ENCODE assay signal across 9 cellular contexts in genomic region chr20:3812259-3812681, GRCh38. TPM values are rescaled to one million over a fixed set of nuclear protein-coding genes. Genes with fewer than 3 reads are reported as not detected.
A peak's percentile ranks its signal among the peaks of the same experiment; 100 is the strongest.
DNase-seq lines count a peak whose midpoint lies in the region; ATAC-seq and TF ChIP-seq lines count a peak whose summit lies in the region.
"Had no signal": no experiment of that assay in that cellular context is flagged by ENCODE, and none has a peak within 500 bp of the region (broad histone marks: within the 10 kb centered on the region; RNA-seq: fewer than 3 reads in every experiment).

No MANE protein-coding gene starts in this region.

- peak overlapping the region; percentile 58 to 98 (median 97) for H3K27ac ChIP-seq in right lobe of liver
- peak overlapping the region; percentile 98 for H3K27ac ChIP-seq in substantia nigra (ENCODE audit: low read depth, low read length, poor library complexity, severe bottlenecking)

- peaks cover 54% of the 10 kb centered on the region for H3K4me1 Mint-ChIP-seq in T-helper 1 cell treated with Interleukin-12 subunit alpha and Interleukin-12 subunit beta and Interleukin-4 antibody, amounts not matched to agents 30 μg/mL and 1 μg/mL, for 36 hours (ENCODE audit: low read depth)
- peaks cover 53% of the 10 kb centered on the region for H3K4me1 Mint-ChIP-seq in activated naive CD8-positive, alpha-beta T cell treated with anti-CD3 and anti-CD28 coated beads, Interleukin-2, amount 10 ng/mL, durations not matched to agents 7 days and 5 days

- no peaks in the 10 kb centered on the region for H3K27me3 Mint-ChIP-seq in T-helper 1 cell treated with Interleukin-12 subunit alpha and Interleukin-12 subunit beta and Interleukin-4 antibody, amounts not matched to agents 30 μg/mL and 1 μg/mL, for 36 hours (ENCODE audit: low read depth)
- no peaks in the 10 kb centered on the region for H3K27me3 Mint-ChIP-seq in activated naive CD8-positive, alpha-beta T cell treated with anti-CD3 and anti-CD28 coated beads, Interleukin-2, amount 10 ng/mL, durations not matched to agents 7 days and 5 days

- H3K36me3 Mint-ChIP-seq in T-helper 1 cell treated with Interleukin-12 subunit alpha and Interleukin-12 subunit beta and Interleukin-4 antibody, amounts not matched to agents 30 μg/mL and 1 μg/mL, for 36 hours (ENCODE audit: low read depth): peaks cover 19% of the 10 kb centered on the region
- H3K36me3 Mint-ChIP-seq in activated naive CD8-positive, alpha-beta T cell treated with anti-CD3 and anti-CD28 coated beads, Interleukin-2, amount 10 ng/mL, durations not matched to agents 7 days and 5 days: peaks cover 1% of the 10 kb centered on the region

- no peaks in the 10 kb centered on the region for H3K9me3 Mint-ChIP-seq in T-helper 1 cell treated with Interleukin-12 subunit alpha and Interleukin-12 subunit beta and Interleukin-4 antibody, amounts not matched to agents 30 μg/mL and 1 μg/mL, for 36 hours
- no peaks in the 10 kb centered on the region for H3K9me3 Mint-ChIP-seq in activated naive CD8-positive, alpha-beta T cell treated with anti-CD3 and anti-CD28 coated beads, Interleukin-2, amount 10 ng/mL, durations not matched to agents 7 days and 5 days

- TF ChIP-seq POLR2A in right lobe of liver (IDR thresholded peaks at IDR 0.05): no peak

- intact Hi-C loops in right lobe of liver (cut with DNase I): no loop called here

- peaks cover 0 to 42% (median 12%) of the 10 kb centered on the region in 4 donors for H3K4me1 ChIP-seq in right lobe of liver

- 93% methylated on average over 5 of the region's 9 CpGs for WGBS in right lobe of liver (ENCODE audit: insufficient coverage, low coverage, low lambda C conversion rate, missing lambda C conversion rate)

- H3K9me3 ChIP-seq in right lobe of liver: no peaks in the 10 kb centered on the region

- H3K4me3 Mint-ChIP-seq in T-helper 1 cell treated with Interleukin-12 subunit alpha and Interleukin-12 subunit beta and Interleukin-4 antibody, amounts not matched to agents 30 μg/mL and 1 μg/mL, for 36 hours: peak overlapping the region; percentile 78
- peak overlapping the region; percentile 75 for H3K4me3 Mint-ChIP-seq in activated naive CD8-positive, alpha-beta T cell treated with anti-CD3 and anti-CD28 coated beads, Interleukin-2, amount 10 ng/mL, durations not matched to agents 7 days and 5 days

- H3K27ac Mint-ChIP-seq in T-helper 1 cell treated with Interleukin-12 subunit alpha and Interleukin-12 subunit beta and Interleukin-4 antibody, amounts not matched to agents 30 μg/mL and 1 μg/mL, for 36 hours: peak overlapping the region; percentile 98
- peak overlapping the region; percentile 94 for H3K27ac Mint-ChIP-seq in activated naive CD8-positive, alpha-beta T cell treated with anti-CD3 and anti-CD28 coated beads, Interleukin-2, amount 10 ng/mL, durations not matched to agents 7 days and 5 days

- H3K27me3 ChIP-seq in right lobe of liver: no peaks in the 10 kb centered on the region

- DNase-seq in T-helper 1 cell (no peak), right lobe of liver (no peak), substantia nigra (lab: John Stamatoyannopoulos, UW) (no peak), NCI-H1930 (lab: John Stamatoyannopoulos, UW) (no peak), NCI-H1417 (lab: John Stamatoyannopoulos, UW) (no peak)
- no peak for DNase-seq in activated naive CD8-positive, alpha-beta T cell treated with anti-CD3 and anti-CD28 coated beads, Interleukin-2, amount 10 ng/mL, durations not matched to agents 7 days and 5 days
- DNase-seq: mesendoderm had no signal

- ATAC-seq in activated naive CD8-positive, alpha-beta T cell treated with anti-CD3 and anti-CD28 coated beads, Interleukin-2, amount 10 ng/mL, durations not matched to agents 7 days and 5 days (ENCODE audit: low read depth): no peak
- ATAC-seq in right lobe of liver (no peak), esophagus mucosa (no peak)

- H3K36me3 ChIP-seq in right lobe of liver: no peaks in the 10 kb centered on the region

- no peak for TF ChIP-seq CTCF in right lobe of liver (IDR thresholded peaks at IDR 0.05)

- POLR2A ChIA-PET in activated naive CD8-positive, alpha-beta T cell treated with anti-CD3 and anti-CD28 coated beads, Interleukin-2, amount 10 ng/mL, durations not matched to agents 7 days and 5 days (lab: Charles Lee): interaction anchor here (0.6 to 4.4 kb wide), 5 partner anchors 8 to 27 kb away, joined by 3 to 59 read pairs (median 7); partner anchors contain the start of gene AP5S1

- H3K4me3 ChIP-seq in right lobe of liver: no peak overlapping the region

RNA-seq across cellular contexts. Expression of gene AP5S1, which starts 8.1 kb away (rescaled TPM):
- 10 to 100 TPM; 11.1 to 12.5 TPM for total RNA-seq in activated naive CD8-positive, alpha-beta T cell treated with anti-CD3 and anti-CD28 coated beads, Interleukin-2, amount 10 ng/mL, durations not matched to agents 7 days and 5 days
- total RNA-seq in right lobe of liver (10 to 100 TPM in 3 of 6 experiments, 1 to 10 TPM in 3; 7.7 to 16.1 (median 9.5) TPM), esophagus mucosa (10.7 TPM)

RNA-seq across cellular contexts. Expression of gene CDC25B, which starts 16.2 kb away (rescaled TPM):
- 100 to 1,000 TPM; 263 to 264 TPM for total RNA-seq in activated naive CD8-positive, alpha-beta T cell treated with anti-CD3 and anti-CD28 coated beads, Interleukin-2, amount 10 ng/mL, durations not matched to agents 7 days and 5 days
- 10 to 100 TPM; 10.9 to 28.7 (median 16.5) TPM for total RNA-seq in right lobe of liver
- 42.5 TPM for total RNA-seq in esophagus mucosa

RNA-seq across cellular contexts. Expression of gene CENPB, which starts 25.7 kb away (rescaled TPM):
- 10 to 100 TPM; 63.3 to 65.7 TPM for total RNA-seq in activated naive CD8-positive, alpha-beta T cell treated with anti-CD3 and anti-CD28 coated beads, Interleukin-2, amount 10 ng/mL, durations not matched to agents 7 days and 5 days
- total RNA-seq in right lobe of liver: 10 to 100 TPM; 27.8 to 43.1 (median 31.6) TPM
- total RNA-seq in esophagus mucosa: 50.8 TPM

RNA-seq across cellular contexts. Expression of gene SPEF1, which starts 31.0 kb away (rescaled TPM):
- not detected for total RNA-seq in activated naive CD8-positive, alpha-beta T cell treated with anti-CD3 and anti-CD28 coated beads, Interleukin-2, amount 10 ng/mL, durations not matched to agents 7 days and 5 days
- not detected for total RNA-seq in right lobe of liver
- total RNA-seq in esophagus mucosa: not detected

RNA-seq across cellular contexts. Expression of gene MAVS, which starts 34.4 kb away (rescaled TPM):
- total RNA-seq in activated naive CD8-positive, alpha-beta T cell treated with anti-CD3 and anti-CD28 coated beads, Interleukin-2, amount 10 ng/mL, durations not matched to agents 7 days and 5 days: 10 to 100 TPM; 36.3 to 36.8 TPM
- total RNA-seq in right lobe of liver: 10 to 100 TPM; 10.1 to 20.4 (median 17.0) TPM
- total RNA-seq in esophagus mucosa: 18.8 TPM
